ENCODE assay signal across 8 cellular contexts in genomic region chr2:64523667-64524603, GRCh38. TPM values are rescaled to one million over a fixed set of nuclear protein-coding genes. Genes with fewer than 3 reads are reported as not detected.
DNase-seq lines count a peak whose midpoint lies in the region; ATAC-seq, FAIRE-seq and TF ChIP-seq lines count a peak whose summit lies in the region.

Gene AFTPH, plus strand, starts transcription at chr2:64524328. Its CDS starts 27,147 bp downstream, at chr2:64551475.

- CTCF ChIA-PET in IMR-90 (lab: Yijun Ruan, JAX), result interaction anchor here (0.6 to 1.9 kb wide), 5 partner anchors 10 to 921 kb away, joined by 3 to 7 read pairs (median 4); no protein-coding TSS in a partner anchor

- H3K9ac ChIP-seq in IMR-90 (ENCODE audit: low read depth, low read length), result peak within 1 kb of the TSS; percentile 72

- TF ChIP-seq CTCF in D721Med (IDR thresholded peaks at IDR 0.05; ENCODE audit: insufficient read depth, missing control alignments) (no peak), IMR-90 (conservative IDR thresholded peaks at IDR 0.05; ENCODE audit: low read depth, low read length) (no peak)

- ATAC-seq in GM21526 (IDR thresholded peaks at IDR 0.05; ENCODE audit: low FRiP score, unreplicated experiment) (peak; percentile 70), IMR-90 (ENCODE audit: low read depth) (peak; percentile 98)

- H3K27ac ChIP-seq in IMR-90 (ENCODE audit: insufficient read depth, low read length), result peak within 1 kb of the TSS; percentile 68

- TF ChIP-seq POLR2A in IMR-90 (IDR thresholded peaks at IDR 0.05; ENCODE audit: low read depth, low read length), result peak; percentile 60

- H3K36me3 ChIP-seq in IMR-90 (ENCODE audit: control insufficient read depth, insufficient read depth, low read length), result no peaks in the 10 kb centered on the region

- H3K9me1 ChIP-seq in IMR-90 (ENCODE audit: insufficient read depth, low read length), result no peaks in the 10 kb centered on the region

- no peak for FAIRE-seq in D721Med (lab: Jason Lieb, UNC)

- peaks cover 10% of the 10 kb centered on the region for H4K20me1 ChIP-seq in IMR-90 (ENCODE audit: insufficient read depth, low read length)

- H2AK5ac ChIP-seq in IMR-90 (ENCODE audit: low read depth, low read length), result peak within 1 kb of the TSS; percentile 61

- H2BK20ac ChIP-seq in IMR-90 (ENCODE audit: low read depth, low read length), result no peak within 1 kb of the TSS

- peak within 1 kb of the TSS; percentile 43 for H4K5ac ChIP-seq in IMR-90 (ENCODE audit: low read depth, low read length)

- peak within 1 kb of the TSS; percentile 73 for H3K14ac ChIP-seq in IMR-90 (replicated peaks; ENCODE audit: low read depth, low read length)

- H3K79me1 ChIP-seq in IMR-90 (ENCODE audit: low read depth in 1 of 2, low read length in 2 of 2), result peaks cover 13 to 23% of the 10 kb centered on the region in 2 experiments; a peak in 3 of 4 replicates

- POLR2A ChIA-PET in IMR-90 (lab: Charles Lee; ENCODE audit: unreplicated experiment), result interaction anchor here (0.7 kb wide), 1 partner anchor 1911 kb away, joined by 4 read pairs; no protein-coding TSS in a partner anchor

- H2AFZ ChIP-seq in IMR-90 (replicated peaks; ENCODE audit: low read length, poor library complexity), result peak within 1 kb of the TSS; percentile 99

- dilution Hi-C loops in IMR-90 (cut with HindIII; ENCODE audit: low sequenced_read_pairs, unreplicated experiment), result no loop called here

- peak within 1 kb of the TSS; percentile 24; the same call in 1 of the 3 replicates for H2BK15ac ChIP-seq in IMR-90 (ENCODE audit: low read depth, low read length)

- 1% methylated on average over 24 of the region's 67 CpGs; no CpG with 5 or more reads in 1 of the 2 experiments for whole genome bisulfite sequencing in IMR-90 (ENCODE audit: extremely low coverage in 2 of 2, insufficient read length in 1 of 2), 2 experiments

- H3K4me3 ChIP-seq in IMR-90 (ENCODE audit: insufficient read depth, low read depth, low read length) (peak within 1 kb of the TSS; percentile 87), mononuclear cell (ENCODE audit: low read length) (peak within 1 kb of the TSS; percentile 74)

- peak within 1 kb of the TSS; percentile 24; the same call in 1 of the 2 replicates for H3K56ac ChIP-seq in IMR-90 (ENCODE audit: extremely low read depth, insufficient read depth, low read length)

- H3K4ac ChIP-seq in IMR-90 (ENCODE audit: low read depth, low read length), result peak within 1 kb of the TSS; percentile 74

- H3K4me1 ChIP-seq in IMR-90 (ENCODE audit: control insufficient read depth, insufficient read depth, low read length) (no peaks in the 10 kb centered on the region), mononuclear cell (ENCODE audit: insufficient read depth, low read length) (peaks cover 31% of the 10 kb centered on the region)

- intact Hi-C loops in IMR-90 (cut with micrococcal nuclease), result loop anchor here (2.0 to 5.0 kb wide), 3 partner anchors 31 to 1048 kb away; no protein-coding TSS in a partner anchor

- H3K9me3 ChIP-seq in IMR-90 (ENCODE audit: control insufficient read depth, insufficient read depth, low read length) (no peaks in the 10 kb centered on the region), mononuclear cell (ENCODE audit: low read depth, low read length) (no peaks in the 10 kb centered on the region)

- H3K18ac ChIP-seq in IMR-90 (ENCODE audit: low read depth, low read length), result no peak within 1 kb of the TSS; the same call in 1 of the 2 replicates

- H2AK9ac ChIP-seq in IMR-90 (replicated peaks; ENCODE audit: low read depth, low read length, poor library complexity), result peak within 1 kb of the TSS; percentile 83

- in situ Hi-C loops in IMR-90 (cut with MboI; ENCODE audit: low sequenced_read_pairs), result loop anchor here (10.0 kb wide), 1 partner anchor 351 kb away; no protein-coding TSS in a partner anchor

- peak within 1 kb of the TSS; percentile 44 for H3K23ac ChIP-seq in IMR-90 (ENCODE audit: low read depth, low read length)

- no peak for TF ChIP-seq RAD21 in IMR-90 (IDR thresholded peaks at IDR 0.05; ENCODE audit: low read length)

- H3K27me3 ChIP-seq in IMR-90 (ENCODE audit: control insufficient read depth, insufficient read depth, low read length) (peaks cover 5% of the 10 kb centered on the region), mononuclear cell (ENCODE audit: insufficient read depth, low read length) (no peaks in the 10 kb centered on the region)

- H4K8ac ChIP-seq in IMR-90 (ENCODE audit: low read depth in 2 of 2, low read length in 2 of 2), result peak within 1 kb of the TSS in 1 of 2 experiments; percentile 78; a peak in 2 of 4 replicates

- peak; percentile 82 for DNase-seq in D721Med (ENCODE audit: insufficient read length, low spot score)
- DNase-seq in IMR-90, result peak; percentile 98
- DNase-seq in OCI-M1 (lab: John Stamatoyannopoulos, UW), result peak; percentile 96
- DNase-seq in activated T-cell treated with anti-CD3 and anti-CD28 coated beads for 24 hours (ENCODE audit: low read depth), result peak; percentile 99
- DNase-seq in epidermal melanocyte (ENCODE audit: insufficient read length, low spot score), result peak; percentile 98
- peak; percentile 96 to 99 for DNase-seq in stimulated activated CD8-positive, alpha-beta memory T cell treated with anti-CD3 and anti-CD28 coated beads, Interleukin-4, amount 100 ng/mL, for 1 hour (ENCODE audit: low read depth in 2 of 2, low spot score in 1 of 2)

- H4K91ac ChIP-seq in IMR-90 (ENCODE audit: insufficient read depth, low read depth, low read length), result peak within 1 kb of the TSS; percentile 54; the same call in 1 of the 2 replicates

- peak within 1 kb of the TSS; percentile 100 for H3K4me2 ChIP-seq in IMR-90 (ENCODE audit: low read depth, low read length)

- 0 out of 2 replicates have a peak within 1 kb of the TSS, but pooled peaks have one; percentile 24 for H2BK120ac ChIP-seq in IMR-90 (ENCODE audit: low read depth, low read length)

- H2BK5ac ChIP-seq in IMR-90 (ENCODE audit: low read depth, low read length, poor library complexity, severe bottlenecking), result peak within 1 kb of the TSS; percentile 70

- no TSS peak for BruUV-seq in IMR-90 (replicated peaks; lab: Mats Ljungman, UMichigan)

TF ChIP-seq in IMR-90, 13 proteins besides CTCF, POLR2A, EP300 and RAD21:
- TF ChIP-seq USF2 (IDR thresholded peaks at IDR 0.05; ENCODE audit: low read depth, low read length) (no peak), SMC3 (IDR thresholded peaks at IDR 0.05; ENCODE audit: low read depth, low read length) (no peak), FOS (IDR thresholded peaks at IDR 0.05; ENCODE audit: low read depth, low read length) (no peak), CHD1 (IDR thresholded peaks at IDR 0.05; ENCODE audit: low read depth, low read length) (peak; percentile 23; the same call in 1 of the 2 replicates), MAZ (IDR thresholded peaks at IDR 0.05; ENCODE audit: borderline replicate concordance, low read depth, low read length) (peak; percentile 98), RFX5 (IDR thresholded peaks at IDR 0.05; ENCODE audit: low read depth, low read length) (no peak), NFE2L2 (IDR thresholded peaks at IDR 0.05; ENCODE audit: low read depth, low read length) (no peak), MXI1 (IDR thresholded peaks at IDR 0.05; ENCODE audit: borderline replicate concordance, low read depth, low read length) (peak; percentile 17; the same call in 1 of the 2 replicates), MAFK (IDR thresholded peaks at IDR 0.05; ENCODE audit: low read depth, low read length) (no peak), RCOR1 (IDR thresholded peaks at IDR 0.05; ENCODE audit: insufficient replicate concordance, low read length) (peak; percentile 73), CEBPB (IDR thresholded peaks at IDR 0.05; ENCODE audit: low read depth, low read length) (no peak), ELK1 (IDR thresholded peaks at IDR 0.05; ENCODE audit: borderline replicate concordance, low read depth, low read length) (0 out of 2 replicates have a peak, but pooled peaks have one; percentile 49)

RNA-seq across cellular contexts. Expression of gene AFTPH, which starts in this region (rescaled TPM):
- total RNA-seq in IMR-90 (2012; rRNA removed) (19.9 and 21.9 TPM in 2 replicates), mononuclear cell (87.1 TPM)
- 8.2 and 9.4 TPM in 2 replicates for polyA plus RNA-seq in IMR-90 (2012; rRNA removed)
- 2.1 and 3.5 TPM in 2 replicates for polyA plus RNA-seq in IMR-90 (2012; cell fraction: cytosol; rRNA removed)
- polyA plus RNA-seq in IMR-90 (2012; cell fraction: nucleus; rRNA removed; ENCODE audit: low replicate concordance), result 0.87 and 7.1 TPM in 2 replicates

Comparison
In these comparisons a context has a peak if more than half of its experiments do, and no peak if none do; other contexts are left out.
1. Peak in every context shown above with its lines: DNase-seq, ATAC-seq, H3K4me3 ChIP-seq and H3K27ac ChIP-seq.